1 cellular context compared by ENCODE assay signal in the genomic region with DNA sequence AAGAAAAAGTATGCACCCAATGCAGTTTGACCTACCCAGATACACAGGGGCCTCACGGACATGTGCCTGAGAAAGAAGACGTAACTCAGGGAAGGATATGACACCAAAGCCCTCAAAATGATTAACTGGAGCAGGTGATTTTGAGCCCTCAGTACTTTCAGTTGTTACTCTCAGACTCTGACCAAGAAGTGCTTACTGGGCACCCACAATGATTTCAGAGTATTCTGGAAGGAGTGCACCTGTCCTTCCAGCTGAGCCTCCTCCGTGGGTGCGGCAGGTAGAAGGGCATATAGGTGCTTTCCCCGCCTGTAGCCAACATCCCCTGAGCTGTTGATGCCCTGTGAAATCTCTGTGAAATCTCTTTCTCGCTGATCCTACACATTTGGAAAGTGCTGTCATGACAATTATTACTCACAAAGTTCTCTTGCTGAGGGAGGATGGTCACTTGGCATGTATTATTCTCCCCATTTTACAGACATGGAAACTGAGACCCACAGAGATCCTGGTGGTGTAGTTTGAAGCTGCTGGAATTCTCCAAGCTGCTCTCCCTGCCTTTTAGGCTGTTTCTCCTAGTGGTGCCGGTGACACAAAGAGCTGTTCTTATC.
TF ChIP-seq lines count a peak whose summit lies in the region.

No MANE protein-coding gene starts in this region.

TF ChIP-seq in GM12878, 131 proteins besides CTCF, POLR2A, EP300 and RAD21 (continued from another document and continues in another):
- TF ChIP-seq KLF5 (IDR thresholded peaks at IDR 0.05; ENCODE audit: partially characterized antibody) (peak; percentile 75), POLR2AphosphoS2 (IDR thresholded peaks at IDR 0.05; ENCODE audit: low read depth, low read length) (no peak), NFYA (IDR thresholded peaks at IDR 0.05; ENCODE audit: borderline replicate concordance, low read depth, low read length) (no peak), MYC (IDR thresholded peaks at IDR 0.05; ENCODE audit: insufficient read depth, insufficient read length, insufficient replicate concordance, low read length, severe bottlenecking) (no peak), KDM1A (IDR thresholded peaks at IDR 0.05; ENCODE audit: borderline replicate concordance) (no peak), NR2F1 (conservative IDR thresholded peaks at IDR 0.05) (peak; percentile 76), BHLHE40 (IDR thresholded peaks at IDR 0.05; ENCODE audit: borderline replicate concordance in 1 of 2, low read depth in 2 of 2, low read length in 1 of 2) (peak; percentile 96 to 98), ZNF384 (IDR thresholded peaks at IDR 0.05; ENCODE audit: borderline replicate concordance, low read depth, low read length) (no peak), CHD1 (IDR thresholded peaks at IDR 0.05; ENCODE audit: low read depth, low read length) (no peak), BACH1 (IDR thresholded peaks at IDR 0.05; ENCODE audit: borderline replicate concordance) (peak; percentile 45), ZNF217 (IDR thresholded peaks at IDR 0.05) (peak; percentile 94; the same call in 1 of the 2 replicates), CBX5 (IDR thresholded peaks at IDR 0.05; ENCODE audit: low read depth) (0 out of 2 replicates have a peak, but pooled peaks have one; percentile 62), RAD51 (IDR thresholded peaks at IDR 0.05) (peak; percentile 79), GABPA (IDR thresholded peaks at IDR 0.05; ENCODE audit: low read depth) (peak; percentile 60; the same call in 1 of the 2 replicates), ZNF622 (IDR thresholded peaks at IDR 0.05) (no peak), NR2C2 (IDR thresholded peaks at IDR 0.05; ENCODE audit: borderline replicate concordance, control insufficient read depth, insufficient read length, low read depth) (no peak), JUNB (IDR thresholded peaks at IDR 0.05) (peak; percentile 81), ASH2L (IDR thresholded peaks at IDR 0.05; ENCODE audit: borderline replicate concordance, low read depth) (no peak), JUND (IDR thresholded peaks at IDR 0.05; ENCODE audit: low read depth, low read length) (no peak), TAF1 (IDR thresholded peaks at IDR 0.05; ENCODE audit: borderline replicate concordance, low read depth, low read length) (no peak), EED (IDR thresholded peaks at IDR 0.05; ENCODE audit: low read depth) (peak; percentile 94), YY1 (IDR thresholded peaks at IDR 0.05; ENCODE audit: low read depth, low read length) (0 out of 2 replicates have a peak, but pooled peaks have one; percentile 9), POLR2AphosphoS5 (IDR thresholded peaks at IDR 0.05; ENCODE audit: low read length) (peak; percentile 42; the same call in 1 of the 2 replicates), DPF2 (IDR thresholded peaks at IDR 0.05) (peak; percentile 88; the same call in 1 of the 2 replicates), PML (IDR thresholded peaks at IDR 0.05; ENCODE audit: low read length) (peak; percentile 39; the same call in 1 of the 2 replicates), NFIC (IDR thresholded peaks at IDR 0.05; ENCODE audit: low read depth, low read length) (peak; percentile 95), CEBPB (IDR thresholded peaks at IDR 0.05; ENCODE audit: borderline replicate concordance in 1 of 2, low read depth in 2 of 2, low read length in 2 of 2) (0 out of 4 replicates have a peak, but pooled peaks of 1 of the 2 experiments have one; percentile 29), SMC3 (IDR thresholded peaks at IDR 0.05; ENCODE audit: borderline replicate concordance, low read length) (peak; percentile 22; the same call in 1 of the 2 replicates), CBFB (IDR thresholded peaks at IDR 0.05; ENCODE audit: low read depth) (peak; percentile 63), CREB1 (IDR thresholded peaks at IDR 0.05; ENCODE audit: low read depth) (peak; percentile 89)
- TF ChIP-seq, protein P1, sequence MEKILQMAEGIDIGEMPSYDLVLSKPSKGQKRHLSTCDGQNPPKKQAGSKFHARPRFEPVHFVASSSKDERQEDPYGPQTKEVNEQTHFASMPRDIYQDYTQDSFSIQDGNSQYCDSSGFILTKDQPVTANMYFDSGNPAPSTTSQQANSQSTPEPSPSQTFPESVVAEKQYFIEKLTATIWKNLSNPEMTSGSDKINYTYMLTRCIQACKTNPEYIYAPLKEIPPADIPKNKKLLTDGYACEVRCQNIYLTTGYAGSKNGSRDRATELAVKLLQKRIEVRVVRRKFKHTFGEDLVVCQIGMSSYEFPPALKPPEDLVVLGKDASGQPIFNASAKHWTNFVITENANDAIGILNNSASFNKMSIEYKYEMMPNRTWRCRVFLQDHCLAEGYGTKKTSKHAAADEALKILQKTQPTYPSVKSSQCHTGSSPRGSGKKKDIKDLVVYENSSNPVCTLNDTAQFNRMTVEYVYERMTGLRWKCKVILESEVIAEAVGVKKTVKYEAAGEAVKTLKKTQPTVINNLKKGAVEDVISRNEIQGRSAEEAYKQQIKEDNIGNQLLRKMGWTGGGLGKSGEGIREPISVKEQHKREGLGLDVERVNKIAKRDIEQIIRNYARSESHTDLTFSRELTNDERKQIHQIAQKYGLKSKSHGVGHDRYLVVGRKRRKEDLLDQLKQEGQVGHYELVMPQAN (conservative IDR thresholded peaks at IDR 0.05): no peak
- TF ChIP-seq, protein P2, sequence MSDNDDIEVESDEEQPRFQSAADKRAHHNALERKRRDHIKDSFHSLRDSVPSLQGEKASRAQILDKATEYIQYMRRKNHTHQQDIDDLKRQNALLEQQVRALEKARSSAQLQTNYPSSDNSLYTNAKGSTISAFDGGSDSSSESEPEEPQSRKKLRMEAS (IDR thresholded peaks at IDR 0.05; ENCODE audit: low read depth, low read length): peak; percentile 71; the same call in 1 of the 2 replicates
- TF ChIP-seq, protein P3, sequence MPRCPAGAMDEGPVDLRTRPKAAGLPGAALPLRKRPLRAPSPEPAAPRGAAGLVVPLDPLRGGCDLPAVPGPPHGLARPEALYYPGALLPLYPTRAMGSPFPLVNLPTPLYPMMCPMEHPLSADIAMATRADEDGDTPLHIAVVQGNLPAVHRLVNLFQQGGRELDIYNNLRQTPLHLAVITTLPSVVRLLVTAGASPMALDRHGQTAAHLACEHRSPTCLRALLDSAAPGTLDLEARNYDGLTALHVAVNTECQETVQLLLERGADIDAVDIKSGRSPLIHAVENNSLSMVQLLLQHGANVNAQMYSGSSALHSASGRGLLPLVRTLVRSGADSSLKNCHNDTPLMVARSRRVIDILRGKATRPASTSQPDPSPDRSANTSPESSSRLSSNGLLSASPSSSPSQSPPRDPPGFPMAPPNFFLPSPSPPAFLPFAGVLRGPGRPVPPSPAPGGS (IDR thresholded peaks at IDR 0.05; ENCODE audit: borderline replicate concordance, insufficient read depth, low read depth, low read length, poor library complexity, severe bottlenecking): peak; percentile 79
- TF ChIP-seq, protein P4, sequence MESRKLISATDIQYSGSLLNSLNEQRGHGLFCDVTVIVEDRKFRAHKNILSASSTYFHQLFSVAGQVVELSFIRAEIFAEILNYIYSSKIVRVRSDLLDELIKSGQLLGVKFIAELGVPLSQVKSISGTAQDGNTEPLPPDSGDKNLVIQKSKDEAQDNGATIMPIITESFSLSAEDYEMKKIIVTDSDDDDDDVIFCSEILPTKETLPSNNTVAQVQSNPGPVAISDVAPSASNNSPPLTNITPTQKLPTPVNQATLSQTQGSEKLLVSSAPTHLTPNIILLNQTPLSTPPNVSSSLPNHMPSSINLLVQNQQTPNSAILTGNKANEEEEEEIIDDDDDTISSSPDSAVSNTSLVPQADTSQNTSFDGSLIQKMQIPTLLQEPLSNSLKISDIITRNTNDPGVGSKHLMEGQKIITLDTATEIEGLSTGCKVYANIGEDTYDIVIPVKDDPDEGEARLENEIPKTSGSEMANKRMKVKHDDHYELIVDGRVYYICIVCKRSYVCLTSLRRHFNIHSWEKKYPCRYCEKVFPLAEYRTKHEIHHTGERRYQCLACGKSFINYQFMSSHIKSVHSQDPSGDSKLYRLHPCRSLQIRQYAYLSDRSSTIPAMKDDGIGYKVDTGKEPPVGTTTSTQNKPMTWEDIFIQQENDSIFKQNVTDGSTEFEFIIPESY (IDR thresholded peaks at IDR 0.05): no peak
- TF ChIP-seq, protein P5, sequence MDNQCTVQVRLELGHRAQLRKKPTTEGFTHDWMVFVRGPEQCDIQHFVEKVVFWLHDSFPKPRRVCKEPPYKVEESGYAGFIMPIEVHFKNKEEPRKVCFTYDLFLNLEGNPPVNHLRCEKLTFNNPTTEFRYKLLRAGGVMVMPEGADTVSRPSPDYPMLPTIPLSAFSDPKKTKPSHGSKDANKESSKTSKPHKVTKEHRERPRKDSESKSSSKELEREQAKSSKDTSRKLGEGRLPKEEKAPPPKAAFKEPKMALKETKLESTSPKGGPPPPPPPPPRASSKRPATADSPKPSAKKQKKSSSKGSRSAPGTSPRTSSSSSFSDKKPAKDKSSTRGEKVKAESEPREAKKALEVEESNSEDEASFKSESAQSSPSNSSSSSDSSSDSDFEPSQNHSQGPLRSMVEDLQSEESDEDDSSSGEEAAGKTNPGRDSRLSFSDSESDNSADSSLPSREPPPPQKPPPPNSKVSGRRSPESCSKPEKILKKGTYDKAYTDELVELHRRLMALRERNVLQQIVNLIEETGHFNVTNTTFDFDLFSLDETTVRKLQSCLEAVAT (IDR thresholded peaks at IDR 0.05): no peak
- TF ChIP-seq, protein P6, sequence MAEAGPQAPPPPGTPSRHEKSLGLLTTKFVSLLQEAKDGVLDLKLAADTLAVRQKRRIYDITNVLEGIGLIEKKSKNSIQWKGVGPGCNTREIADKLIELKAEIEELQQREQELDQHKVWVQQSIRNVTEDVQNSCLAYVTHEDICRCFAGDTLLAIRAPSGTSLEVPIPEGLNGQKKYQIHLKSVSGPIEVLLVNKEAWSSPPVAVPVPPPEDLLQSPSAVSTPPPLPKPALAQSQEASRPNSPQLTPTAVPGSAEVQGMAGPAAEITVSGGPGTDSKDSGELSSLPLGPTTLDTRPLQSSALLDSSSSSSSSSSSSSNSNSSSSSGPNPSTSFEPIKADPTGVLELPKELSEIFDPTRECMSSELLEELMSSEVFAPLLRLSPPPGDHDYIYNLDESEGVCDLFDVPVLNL (IDR thresholded peaks at IDR 0.05; ENCODE audit: low read depth, low read length): no peak
- TF ChIP-seq, protein P7, sequence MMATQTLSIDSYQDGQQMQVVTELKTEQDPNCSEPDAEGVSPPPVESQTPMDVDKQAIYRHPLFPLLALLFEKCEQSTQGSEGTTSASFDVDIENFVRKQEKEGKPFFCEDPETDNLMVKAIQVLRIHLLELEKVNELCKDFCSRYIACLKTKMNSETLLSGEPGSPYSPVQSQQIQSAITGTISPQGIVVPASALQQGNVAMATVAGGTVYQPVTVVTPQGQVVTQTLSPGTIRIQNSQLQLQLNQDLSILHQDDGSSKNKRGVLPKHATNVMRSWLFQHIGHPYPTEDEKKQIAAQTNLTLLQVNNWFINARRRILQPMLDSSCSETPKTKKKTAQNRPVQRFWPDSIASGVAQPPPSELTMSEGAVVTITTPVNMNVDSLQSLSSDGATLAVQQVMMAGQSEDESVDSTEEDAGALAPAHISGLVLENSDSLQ (IDR thresholded peaks at IDR 0.05): peak; percentile 59
- TF ChIP-seq, protein P8, sequence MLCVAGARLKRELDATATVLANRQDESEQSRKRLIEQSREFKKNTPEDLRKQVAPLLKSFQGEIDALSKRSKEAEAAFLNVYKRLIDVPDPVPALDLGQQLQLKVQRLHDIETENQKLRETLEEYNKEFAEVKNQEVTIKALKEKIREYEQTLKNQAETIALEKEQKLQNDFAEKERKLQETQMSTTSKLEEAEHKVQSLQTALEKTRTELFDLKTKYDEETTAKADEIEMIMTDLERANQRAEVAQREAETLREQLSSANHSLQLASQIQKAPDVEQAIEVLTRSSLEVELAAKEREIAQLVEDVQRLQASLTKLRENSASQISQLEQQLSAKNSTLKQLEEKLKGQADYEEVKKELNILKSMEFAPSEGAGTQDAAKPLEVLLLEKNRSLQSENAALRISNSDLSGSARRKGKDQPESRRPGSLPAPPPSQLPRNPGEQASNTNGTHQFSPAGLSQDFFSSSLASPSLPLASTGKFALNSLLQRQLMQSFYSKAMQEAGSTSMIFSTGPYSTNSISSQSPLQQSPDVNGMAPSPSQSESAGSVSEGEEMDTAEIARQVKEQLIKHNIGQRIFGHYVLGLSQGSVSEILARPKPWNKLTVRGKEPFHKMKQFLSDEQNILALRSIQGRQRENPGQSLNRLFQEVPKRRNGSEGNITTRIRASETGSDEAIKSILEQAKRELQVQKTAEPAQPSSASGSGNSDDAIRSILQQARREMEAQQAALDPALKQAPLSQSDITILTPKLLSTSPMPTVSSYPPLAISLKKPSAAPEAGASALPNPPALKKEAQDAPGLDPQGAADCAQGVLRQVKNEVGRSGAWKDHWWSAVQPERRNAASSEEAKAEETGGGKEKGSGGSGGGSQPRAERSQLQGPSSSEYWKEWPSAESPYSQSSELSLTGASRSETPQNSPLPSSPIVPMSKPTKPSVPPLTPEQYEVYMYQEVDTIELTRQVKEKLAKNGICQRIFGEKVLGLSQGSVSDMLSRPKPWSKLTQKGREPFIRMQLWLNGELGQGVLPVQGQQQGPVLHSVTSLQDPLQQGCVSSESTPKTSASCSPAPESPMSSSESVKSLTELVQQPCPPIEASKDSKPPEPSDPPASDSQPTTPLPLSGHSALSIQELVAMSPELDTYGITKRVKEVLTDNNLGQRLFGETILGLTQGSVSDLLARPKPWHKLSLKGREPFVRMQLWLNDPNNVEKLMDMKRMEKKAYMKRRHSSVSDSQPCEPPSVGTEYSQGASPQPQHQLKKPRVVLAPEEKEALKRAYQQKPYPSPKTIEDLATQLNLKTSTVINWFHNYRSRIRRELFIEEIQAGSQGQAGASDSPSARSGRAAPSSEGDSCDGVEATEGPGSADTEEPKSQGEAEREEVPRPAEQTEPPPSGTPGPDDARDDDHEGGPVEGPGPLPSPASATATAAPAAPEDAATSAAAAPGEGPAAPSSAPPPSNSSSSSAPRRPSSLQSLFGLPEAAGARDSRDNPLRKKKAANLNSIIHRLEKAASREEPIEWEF (IDR thresholded peaks at IDR 0.05; ENCODE audit: insufficient replicate concordance, low read depth, low read length): no peak
- TF ChIP-seq, protein P9, sequence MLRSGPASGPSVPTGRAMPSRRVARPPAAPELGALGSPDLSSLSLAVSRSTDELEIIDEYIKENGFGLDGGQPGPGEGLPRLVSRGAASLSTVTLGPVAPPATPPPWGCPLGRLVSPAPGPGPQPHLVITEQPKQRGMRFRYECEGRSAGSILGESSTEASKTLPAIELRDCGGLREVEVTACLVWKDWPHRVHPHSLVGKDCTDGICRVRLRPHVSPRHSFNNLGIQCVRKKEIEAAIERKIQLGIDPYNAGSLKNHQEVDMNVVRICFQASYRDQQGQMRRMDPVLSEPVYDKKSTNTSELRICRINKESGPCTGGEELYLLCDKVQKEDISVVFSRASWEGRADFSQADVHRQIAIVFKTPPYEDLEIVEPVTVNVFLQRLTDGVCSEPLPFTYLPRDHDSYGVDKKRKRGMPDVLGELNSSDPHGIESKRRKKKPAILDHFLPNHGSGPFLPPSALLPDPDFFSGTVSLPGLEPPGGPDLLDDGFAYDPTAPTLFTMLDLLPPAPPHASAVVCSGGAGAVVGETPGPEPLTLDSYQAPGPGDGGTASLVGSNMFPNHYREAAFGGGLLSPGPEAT (IDR thresholded peaks at IDR 0.05; ENCODE audit: low read depth): peak; percentile 93
- TF ChIP-seq, protein P10, sequence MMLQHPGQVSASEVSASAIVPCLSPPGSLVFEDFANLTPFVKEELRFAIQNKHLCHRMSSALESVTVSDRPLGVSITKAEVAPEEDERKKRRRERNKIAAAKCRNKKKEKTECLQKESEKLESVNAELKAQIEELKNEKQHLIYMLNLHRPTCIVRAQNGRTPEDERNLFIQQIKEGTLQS (IDR thresholded peaks at IDR 0.05; ENCODE audit: borderline replicate concordance, extremely low read depth, low read depth, low read length): no peak
